12 cellular contexts compared by ENCODE assay signal in genomic region chr6:17493286-17493685, GRCh38.
DNase-seq lines count a peak whose midpoint lies in the region; ATAC-seq and TF ChIP-seq lines count a peak whose summit lies in the region.
"Had no signal": no experiment of that assay in that cellular context is flagged by ENCODE, and none has a peak within 500 bp of the region (broad histone marks: within the 10 kb centered on the region; RNA-seq: fewer than 3 reads in every experiment).

No MANE protein-coding gene starts in this region.

- no peaks in the 10 kb centered on the region for H4K20me1 ChIP-seq in osteoblast (ENCODE audit: insufficient read depth, low read length)

- H3K4me2 ChIP-seq in osteoblast (ENCODE audit: insufficient read depth, low read length): no peak overlapping the region
- H3K4me2 ChIP-seq: PC-9 had no signal

- H3K27ac ChIP-seq in esophagus muscularis mucosa (replicated peaks in 1 of 4): peak overlapping the region; percentile 59 to 80 (median 73)
- peak overlapping the region; percentile 2 for H3K27ac ChIP-seq in osteoblast (ENCODE audit: low read depth, low read length)
- H3K27ac ChIP-seq in stomach: peak overlapping the region in 2 of 5 donors; percentile 5 to 64
- H3K27ac ChIP-seq: PC-9 had no signal

- WGBS in esophagus muscularis mucosa: 44% methylated on average over 2 of the region's 2 CpGs
- WGBS in stomach, 5 donors: 57 to 92% (median 82%) methylated on average over 2 of the region's 2 CpGs

- no peak overlapping the region for H3K4me3 ChIP-seq in AG10803 (ENCODE audit: low read length)
- H3K4me3 ChIP-seq in esophagus muscularis mucosa: no peak overlapping the region
- H3K4me3 ChIP-seq in osteoblast (ENCODE audit: insufficient read depth, low read length): no peak overlapping the region
- H3K4me3 ChIP-seq in stomach: no peak overlapping the region
- H3K4me3 ChIP-seq: PC-9 had no signal

- TF ChIP-seq POLR2A in esophagus muscularis mucosa (IDR thresholded peaks at IDR 0.05; ENCODE audit: low read depth): no peak
- no peak for TF ChIP-seq POLR2A in stomach (IDR thresholded peaks at IDR 0.05)

- H3K27me3 ChIP-seq in esophagus muscularis mucosa (no peaks in the 10 kb centered on the region), osteoblast (ENCODE audit: insufficient read depth, low read length) (no peaks in the 10 kb centered on the region), stomach (no peaks in the 10 kb centered on the region)

- no peak for TF ChIP-seq EP300 in esophagus muscularis mucosa (IDR thresholded peaks at IDR 0.05)
- no peak for TF ChIP-seq EP300 in stomach (IDR thresholded peaks at IDR 0.05)

- no peaks in the 10 kb centered on the region for H3K79me2 ChIP-seq in osteoblast (ENCODE audit: insufficient read depth, low read length)

- H3K36me3 ChIP-seq in esophagus muscularis mucosa (no peaks in the 10 kb centered on the region), osteoblast (ENCODE audit: insufficient read depth, low read length) (no peaks in the 10 kb centered on the region), stomach (no peaks in the 10 kb centered on the region)

- TF ChIP-seq CTCF in AG10803 (conservative IDR thresholded peaks at IDR 0.05; ENCODE audit: low read length) (no peak), esophagus muscularis mucosa (IDR thresholded peaks at IDR 0.05) (no peak), osteoblast (IDR thresholded peaks at IDR 0.05; ENCODE audit: extremely low read depth, low read depth, low read length) (no peak), stomach (IDR thresholded peaks at IDR 0.05) (no peak)

- DNase-seq in AG10803 (ENCODE audit: low read depth) (peak; percentile 59), OCI-M1 (lab: John Stamatoyannopoulos, UW) (peak; percentile 27), esophagus muscularis mucosa (ENCODE audit: extremely low spot score) (peak; percentile 90), osteoblast (ENCODE audit: insufficient read length, low spot score, missing footprints) (peak; percentile 79), DMS114 treated with DMSO at 0.1 percent for 48 hours (lab: John Stamatoyannopoulos, UW; ENCODE audit: unreplicated experiment) (no peak), NCI-H2227 (lab: John Stamatoyannopoulos, UW; ENCODE audit: unreplicated experiment) (no peak), stomach (no peak)
- DNase-seq: activated naive CD4-positive, alpha-beta T cell treated with anti-CD3 and anti-CD28 coated beads, Interleukin-2, amount 10 ng/mL, durations not matched to agents 7 days and 5 days; NCI-H1048; stimulated activated CD4-positive, alpha-beta T cell treated with anti-CD3 and anti-CD28 coated beads, Interleukin-12 subunit alpha, Interleukin-12 subunit beta, amount 100 ng/mL, for 4 hours had no signal

- H3K9me3 ChIP-seq in esophagus muscularis mucosa: no peaks in the 10 kb centered on the region
- H3K9me3 ChIP-seq in osteoblast (ENCODE audit: low read depth, low read length): no peaks in the 10 kb centered on the region
- no peaks in the 10 kb centered on the region for H3K9me3 ChIP-seq in stomach

- H3K4me1 ChIP-seq in esophagus muscularis mucosa (peaks cover 18 to 64% (median 61%) of the 10 kb centered on the region in 4 donors), osteoblast (ENCODE audit: insufficient read depth, low read length) (peaks cover 11% of the 10 kb centered on the region), stomach (peaks cover 0 to 36% (median 8%) of the 10 kb centered on the region in 4 donors)

- intact Hi-C loops in esophagus muscularis mucosa (cut with DNase I) (no loop called here), stomach (cut with DNase I; ENCODE audit: low total_unique reads) (no loop called here)

- no peak for ATAC-seq in GM21717 (IDR thresholded peaks at IDR 0.05; ENCODE audit: unreplicated experiment)

- H2AFZ ChIP-seq in osteoblast (ENCODE audit: low read length): peak overlapping the region; percentile 7
- H2AFZ ChIP-seq: PC-9 had no signal

Comparison
In these comparisons a context has a peak if more than half of its experiments do, and no peak if none do; other contexts are left out.
1. DNase-seq: peak in AG10803 (single experiment), OCI-M1 (single experiment), esophagus muscularis mucosa (single experiment) and osteoblast (single experiment); none in DMS114 treated with DMSO at 0.1 percent for 48 hours (single experiment), NCI-H2227 (single experiment) and stomach (single experiment).